ENCODE assay signal across 8 cellular contexts in genomic region chr6:89298680-89299450, GRCh38. TPM values are rescaled to one million over a fixed set of nuclear protein-coding genes. Genes with fewer than 3 reads are reported as not detected.
DNase-seq lines count a peak whose midpoint lies in the region; ATAC-seq and TF ChIP-seq lines count a peak whose summit lies in the region.

No MANE protein-coding gene starts in this region.

- H3K9ac ChIP-seq in neuronal stem cell (ENCODE audit: low read depth, low read length, poor library complexity): no peak overlapping the region

- H3K23ac ChIP-seq in neuronal stem cell (ENCODE audit: low read depth, low read length, poor library complexity): no peak overlapping the region

- H4K20me1 ChIP-seq in OCI-LY7 (ENCODE audit: insufficient read depth, low read length): no peaks in the 10 kb centered on the region

- H3K14ac ChIP-seq in neuronal stem cell (ENCODE audit: low read length): no peak overlapping the region

- no CpG with 5 or more reads among the region's 4 CpGs for WGBS in neuronal stem cell (ENCODE audit: extremely low coverage in 2 of 2, insufficient read length in 2 of 2, insufficient replicate concordance in 1 of 2), 2 donors

- no peak overlapping the region for H2BK5ac ChIP-seq in neuronal stem cell (ENCODE audit: low read length)

- TF ChIP-seq CTCF in OCI-LY7 (conservative IDR thresholded peaks at IDR 0.05; ENCODE audit: low read length): no peak

- no peaks in the 10 kb centered on the region for H3K27me3 ChIP-seq in neuronal stem cell (ENCODE audit: control insufficient read depth in 3 of 3, insufficient read depth in 3 of 3, low read depth in 1 of 3, low read length in 3 of 3)

- no peak overlapping the region for H2BK15ac ChIP-seq in neuronal stem cell (ENCODE audit: low read length)

- peaks cover 5 to 18% of the 10 kb centered on the region in 2 donors for H3K4me1 ChIP-seq in neuronal stem cell (ENCODE audit: control insufficient read depth in 2 of 2, insufficient read depth in 1 of 2, low read depth in 1 of 2, low read length in 2 of 2)
- no peaks in the 10 kb centered on the region for H3K4me1 ChIP-seq in OCI-LY7 (ENCODE audit: insufficient read depth, low read length, poor library complexity, severe bottlenecking)

- H3K9me2 ChIP-seq in OCI-LY7 (ENCODE audit: insufficient read depth, low read length): no peaks in the 10 kb centered on the region

- intact Hi-C loops in OCI-LY7 (cut with micrococcal nuclease; ENCODE audit: unreplicated experiment): no loop called here

- CTCF ChIA-PET in OCI-LY7 (lab: Charles Lee; ENCODE audit: unreplicated experiment): no interaction called here

- H3K79me1 ChIP-seq in neuronal stem cell (ENCODE audit: low read depth, low read length): no peaks in the 10 kb centered on the region

- H2AFZ ChIP-seq in neuronal stem cell (ENCODE audit: low read length) (peak overlapping the region; percentile 42), OCI-LY7 (ENCODE audit: low read length) (no peak overlapping the region)

- H4K8ac ChIP-seq in neuronal stem cell (ENCODE audit: low read depth, low read length): no peak overlapping the region

- H3K4ac ChIP-seq in neuronal stem cell (ENCODE audit: low read length): no peak overlapping the region

- BruUV-seq in OCI-LY7 (replicated peaks; lab: Mats Ljungman, UMichigan): no TSS peak

- no peak overlapping the region for H2BK12ac ChIP-seq in neuronal stem cell (ENCODE audit: low read length)

- peak; percentile 62 for DNase-seq in activated naive CD4-positive, alpha-beta T cell treated with Interleukin-2 at 50 U/mL for 16 hours
- no peak for DNase-seq in activated naive CD4-positive, alpha-beta T cell (lab: John Stamatoyannopoulos, UW)
- DNase-seq in NCI-H524 treated with DMSO at 0.1 percent for 48 hours (lab: John Stamatoyannopoulos, UW) (peak; percentile 53), amniotic epithelial cell (ENCODE audit: low read depth) (peak; percentile 88), neuronal stem cell (ENCODE audit: low spot score) (no peak), DMS79 (lab: John Stamatoyannopoulos, UW) (no peak), OCI-LY7 (ENCODE audit: low spot score) (no peak)

- no peak overlapping the region for H2BK120ac ChIP-seq in neuronal stem cell (ENCODE audit: low read depth, low read length)

- no peak overlapping the region for H2AK5ac ChIP-seq in neuronal stem cell (ENCODE audit: low read depth, low read length)

- POLR2A ChIA-PET in OCI-LY7 (lab: Charles Lee): interaction anchor here (0.5 to 1.3 kb wide), 3 partner anchors 9 to 889 kb away, joined by 3 to 9 read pairs (median 4); no protein-coding TSS in a partner anchor

- no peaks in the 10 kb centered on the region for H3K36me3 ChIP-seq in neuronal stem cell (replicated peaks in 1 of 2; ENCODE audit: control insufficient read depth in 2 of 2, insufficient read depth in 2 of 2, low read length in 2 of 2)
- H3K36me3 ChIP-seq in OCI-LY7 (ENCODE audit: insufficient read depth, low read length): no peaks in the 10 kb centered on the region

- ATAC-seq in HG03354 (IDR thresholded peaks at IDR 0.05; ENCODE audit: poor library complexity, severe bottlenecking, unreplicated experiment): no peak

- no peak overlapping the region for H3K27ac ChIP-seq in neuronal stem cell (replicated peaks; ENCODE audit: low read length)
- H3K27ac ChIP-seq in OCI-LY7 (ENCODE audit: low read depth, low read length, poor library complexity, severe bottlenecking): no peak overlapping the region

- H4K91ac ChIP-seq in neuronal stem cell (ENCODE audit: low read depth, low read length, poor library complexity): no peak overlapping the region

- H3K4me2 ChIP-seq in neuronal stem cell (ENCODE audit: insufficient read depth, low read length, poor library complexity, severe bottlenecking): no peak overlapping the region
- no peak overlapping the region for H3K4me2 ChIP-seq in OCI-LY7 (ENCODE audit: low read length)

- H3K18ac ChIP-seq in neuronal stem cell (ENCODE audit: low read length): no peak overlapping the region

- H3K79me2 ChIP-seq in OCI-LY7 (ENCODE audit: insufficient read depth, low read depth, low read length): no peaks in the 10 kb centered on the region

- H3K9me3 ChIP-seq in neuronal stem cell (replicated peaks in 1 of 2; ENCODE audit: control insufficient read depth in 2 of 2, insufficient read depth in 1 of 2, low read depth in 1 of 2, low read length in 2 of 2) (peaks cover 4 to 5% of the 10 kb centered on the region in 2 donors), OCI-LY7 (ENCODE audit: low read length) (0 out of 2 replicates have a peak, but pooled peaks cover 5% of the 10 kb centered on the region)

- no peak overlapping the region for H3K4me3 ChIP-seq in neuronal stem cell (ENCODE audit: low read length in 2 of 2)
- H3K4me3 ChIP-seq in OCI-LY7 (ENCODE audit: low read depth, low read length, poor library complexity, severe bottlenecking): no peak overlapping the region

RNA-seq across cellular contexts. Expression of gene GABRR2, which starts 16.2 kb away (rescaled TPM):
- 0.11 TPM for polyA plus RNA-seq in neuronal stem cell (2013, experiment 1 of 2)
- polyA plus RNA-seq in neuronal stem cell (2013, experiment 2 of 2): 0.08 TPM
- 5.2 and 7.8 TPM in 2 replicates for total RNA-seq in OCI-LY7 (2014; rRNA removed; shearing (Covaris generic))
- 6.7 and 7.0 TPM in 2 replicates for total RNA-seq in OCI-LY7 (2022)

RNA-seq across cellular contexts. Expression of gene UBE2J1, which starts 53.7 kb away (rescaled TPM):
- 30.2 TPM for polyA plus RNA-seq in neuronal stem cell (2013, experiment 1 of 2)
- 31.5 TPM for polyA plus RNA-seq in neuronal stem cell (2013, experiment 2 of 2)
- 117 and 123 TPM in 2 replicates for total RNA-seq in OCI-LY7 (2014; rRNA removed; shearing (Covaris generic))
- total RNA-seq in OCI-LY7 (2022): 243 and 265 TPM in 2 replicates

Comparison
In these comparisons a context has a peak if more than half of its experiments do, and no peak if none do; other contexts are left out.
1. DNase-seq: peak in activated naive CD4-positive, alpha-beta T cell treated with Interleukin-2 at 50 U/mL for 16 hours (single experiment), NCI-H524 treated with DMSO at 0.1 percent for 48 hours (single experiment) and amniotic epithelial cell (single experiment); none in activated naive CD4-positive, alpha-beta T cell (0 of 4), neuronal stem cell (single experiment), DMS79 (single experiment) and OCI-LY7 (single experiment).